1 cellular context compared by ENCODE assay signal in genomic region chr7:74690474-74690873, GRCh38.
TF ChIP-seq lines count a peak whose summit lies in the region.

No MANE protein-coding gene starts in this region.

TF ChIP-seq in HepG2, 621 proteins besides CTCF, POLR2A, EP300 and RAD21 (continued from another document):
- TF ChIP-seq ZNF142 (CRISPR knock-in tag; IDR thresholded peaks at IDR 0.05): no peak
TF ChIP-seq in HepG2: peak in this region for 1.
